27 cellular contexts compared by ENCODE assay signal in the genomic region with DNA sequence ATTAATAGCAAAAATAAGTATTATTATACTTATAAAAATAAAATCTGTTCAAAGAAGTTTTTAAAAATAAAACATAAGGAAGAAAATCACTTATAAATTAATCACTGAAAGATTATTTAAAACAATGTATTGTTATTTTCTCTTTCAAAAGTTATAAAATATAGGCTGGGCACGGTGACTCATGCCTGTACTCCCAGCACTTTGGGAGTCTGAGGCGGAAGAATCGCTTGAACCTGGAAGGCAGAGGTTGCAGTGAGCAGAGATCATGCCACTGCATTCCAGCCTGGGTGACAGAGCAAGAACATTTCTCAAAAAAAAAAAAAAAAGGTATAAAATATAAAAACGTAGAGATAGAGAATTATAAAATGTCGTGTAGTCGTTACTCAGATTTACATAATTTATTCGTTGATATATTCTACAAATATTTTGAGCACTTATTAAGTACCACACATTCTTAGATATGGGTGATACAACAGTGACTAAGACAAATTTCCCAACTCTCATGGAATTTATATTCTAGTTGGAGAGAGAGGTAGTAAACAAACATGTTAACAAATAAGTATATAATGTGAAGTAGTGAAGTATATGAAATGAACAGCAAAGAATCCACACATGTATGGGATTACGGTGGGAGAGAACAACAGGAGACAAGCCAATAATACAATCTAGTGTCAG.
"Had no signal": no experiment of that assay in that cellular context is flagged by ENCODE, and none has a peak within 500 bp of the region (broad histone marks: within the 10 kb centered on the region; RNA-seq: fewer than 3 reads in every experiment).

No MANE protein-coding gene starts in this region.

- H3K27me3 Mint-ChIP-seq: memory B cell had no signal

- H3K4me1 ChIP-seq: esophagus squamous epithelium, gastroesophageal sphincter, heart left ventricle, left lung had no signal

- DNase-seq: dermis blood vessel endothelial cell; dorsolateral prefrontal cortex; effector CD4-positive, alpha-beta T cell; effector memory CD4-positive, alpha-beta T cell; erythroblast; esophagus squamous epithelium; foreskin fibroblast; heart left ventricle; left cardiac atrium; left lung; left ventricle myocardium superior; mammary epithelial cell; mesendoderm; midbrain; naive thymus-derived CD4-positive, alpha-beta T cell had no signal

- H3K27ac ChIP-seq: coronary artery, dorsolateral prefrontal cortex, epithelial cell of prostate, esophagus squamous epithelium, gastroesophageal sphincter, heart left ventricle, hepatocyte, left lung had no signal

- H3K4me3 Mint-ChIP-seq: memory B cell; naive thymus-derived CD4-positive, alpha-beta T cell had no signal

- H3K9me3 ChIP-seq: esophagus squamous epithelium, gastroesophageal sphincter, heart left ventricle, left lung had no signal

- H3K27ac Mint-ChIP-seq: memory B cell; naive thymus-derived CD4-positive, alpha-beta T cell had no signal

- H3K27me3 ChIP-seq: dorsolateral prefrontal cortex, esophagus squamous epithelium, gastroesophageal sphincter, heart left ventricle, hepatocyte, left lung had no signal

- ATAC-seq: esophagus mucosa; gastroesophageal sphincter; heart left ventricle; left cardiac atrium; left lung; left ventricle myocardium superior; naive thymus-derived CD4-positive, alpha-beta T cell had no signal

- FAIRE-seq: colon, endothelial cell of umbilical vein, frontal cortex, islet of Langerhans, keratinocyte had no signal

- H2AFZ ChIP-seq: hepatocyte had no signal

- H3K4me1 Mint-ChIP-seq: memory B cell had no signal

- H3K36me3 ChIP-seq: esophagus squamous epithelium, gastroesophageal sphincter, heart left ventricle, left lung had no signal

- H3K4me2 ChIP-seq: hepatocyte had no signal

- H3K4me3 ChIP-seq: coronary artery, dorsolateral prefrontal cortex, esophagus squamous epithelium, gastroesophageal sphincter, heart left ventricle, hepatocyte, left lung, lung had no signal

- H3K36me3 Mint-ChIP-seq: memory B cell; naive thymus-derived CD4-positive, alpha-beta T cell had no signal

- H3K79me2 ChIP-seq: hepatocyte had no signal
